In genomic region chr10:112082134-112082533, GRCh38 we compare ENCODE assay signal across 21 cellular contexts.
DNase-seq lines count a peak whose midpoint lies in the region; ATAC-seq and TF ChIP-seq lines count a peak whose summit lies in the region.
"Had no signal": no experiment of that assay in that cellular context is flagged by ENCODE, and none has a peak within 500 bp of the region (broad histone marks: within the 10 kb centered on the region; RNA-seq: fewer than 3 reads in every experiment).

No MANE protein-coding gene starts in this region.

- no peak for ATAC-seq in GM21619 (IDR thresholded peaks at IDR 0.05; ENCODE audit: unreplicated experiment)
- ATAC-seq: body of pancreas, PC-3 had no signal

- no peaks in the 10 kb centered on the region for H3K4me1 Mint-ChIP-seq in CD14-positive monocyte
- no peaks in the 10 kb centered on the region for H3K4me1 Mint-ChIP-seq in CD4-positive, alpha-beta memory T cell
- H3K4me1 Mint-ChIP-seq: activated CD4-positive, alpha-beta T cell treated with anti-CD3 and anti-CD28 coated beads, Interleukin-2, amount 10 ng/mL, durations not matched to agents 24 days and 14 days had no signal

- no peaks in the 10 kb centered on the region for H3K9me3 ChIP-seq in CD4-positive, alpha-beta memory T cell (ENCODE audit: control insufficient read depth in 1 of 2, low read length in 2 of 2)
- H3K9me3 ChIP-seq: BLaER1 treated with 17β-estradiol and CSF1 and Interleukin-3, amounts not matched to agents 10 nM and 100 nM; body of pancreas; esophagus squamous epithelium; sigmoid colon had no signal

- H3K27me3 Mint-ChIP-seq in CD14-positive monocyte (ENCODE audit: low read depth in 3 of 3) = peaks cover 0 to 5% (median 0%) of the 10 kb centered on the region in 3 donors
- peaks cover 11 to 17% of the 10 kb centered on the region in 2 donors for H3K27me3 Mint-ChIP-seq in CD4-positive, alpha-beta memory T cell
- H3K27me3 Mint-ChIP-seq: activated CD4-positive, alpha-beta T cell treated with anti-CD3 and anti-CD28 coated beads, Interleukin-2, amount 10 ng/mL, durations not matched to agents 24 days and 14 days had no signal

- TF ChIP-seq CTCF in C4-2B (conservative IDR thresholded peaks at IDR 0.05) (peak; percentile 21), LNCaP clone FGC (IDR thresholded peaks at IDR 0.05; ENCODE audit: control insufficient read depth, extremely low read depth, insufficient read depth) (0 out of 2 replicates have a peak, but pooled peaks have one; percentile 15), RWPE1 (conservative IDR thresholded peaks at IDR 0.05; ENCODE audit: low read depth) (no peak), CD14-positive monocyte (IDR thresholded peaks at IDR 0.05) (no peak)

- CTCF ChIA-PET in RWPE1 (lab: Yijun Ruan, JAX) = no interaction called here
- CTCF ChIA-PET in CD4-positive, alpha-beta memory T cell (lab: Charles Lee; ENCODE audit: partially characterized antibody) = no interaction called here

- intact Hi-C loops in CD14-positive monocyte (cut with micrococcal nuclease) = no loop called here
- intact Hi-C loops in CD4-positive, alpha-beta memory T cell (cut with micrococcal nuclease) = no loop called here

- H3K36me3 ChIP-seq in CD4-positive, alpha-beta memory T cell (ENCODE audit: insufficient read depth, low read length) = no peaks in the 10 kb centered on the region
- H3K36me3 ChIP-seq: BLaER1 treated with 17β-estradiol and CSF1 and Interleukin-3, amounts not matched to agents 10 nM and 100 nM; esophagus squamous epithelium; sigmoid colon had no signal

- peak overlapping the region; percentile 42 for H3K27ac ChIP-seq in C4-2B
- H3K27ac ChIP-seq in RWPE1 = no peak overlapping the region
- H3K27ac ChIP-seq in CD4-positive, alpha-beta memory T cell (ENCODE audit: low read depth, low read length) = no peak overlapping the region
- H3K27ac ChIP-seq: BLaER1 treated with 17β-estradiol and CSF1 and Interleukin-3, amounts not matched to agents 10 nM and 100 nM; body of pancreas; esophagus squamous epithelium had no signal

- no peak overlapping the region for H3K4me3 Mint-ChIP-seq in CD14-positive monocyte
- no peak overlapping the region for H3K4me3 Mint-ChIP-seq in CD4-positive, alpha-beta memory T cell
- H3K4me3 Mint-ChIP-seq: activated CD4-positive, alpha-beta T cell treated with anti-CD3 and anti-CD28 coated beads, Interleukin-2, amount 10 ng/mL, durations not matched to agents 24 days and 14 days; activated naive CD4-positive, alpha-beta T cell treated with anti-CD3 and anti-CD28 coated beads for 36 hours had no signal

- H3K36me3 Mint-ChIP-seq in CD14-positive monocyte = no peaks in the 10 kb centered on the region
- no peaks in the 10 kb centered on the region for H3K36me3 Mint-ChIP-seq in CD4-positive, alpha-beta memory T cell

- DNase-seq in LNCaP clone FGC (ENCODE audit: low read depth) (no peak), astrocyte of the hippocampus (ENCODE audit: low read depth, low spot score) (peak; percentile 12), medulla oblongata (ENCODE audit: extremely low spot score) (peak; percentile 9), RWPE1 (ENCODE audit: low spot score) (no peak), CD14-positive monocyte (ENCODE audit: low spot score) (no peak)
- DNase-seq in CD4-positive, alpha-beta memory T cell = no peak
- DNase-seq: activated CD4-positive, alpha-beta T cell treated with anti-CD3 and anti-CD28 coated beads, Interleukin-2, amount 10 ng/mL, durations not matched to agents 24 days and 14 days; activated naive CD4-positive, alpha-beta T cell treated with anti-CD3 and anti-CD28 coated beads for 36 hours; EL; esophagus squamous epithelium; midbrain; NCI-H1092; NCI-H510A; PC-3; sigmoid colon; stimulated activated CD4-positive, alpha-beta T cell treated with anti-CD3 and anti-CD28 coated beads, Interleukin-4, amount 100 ng/mL, for 24 hours; stimulated activated CD8-positive, alpha-beta memory T cell treated with anti-CD3 and anti-CD28 coated beads, Interleukin-4, amount 100 ng/mL, for 48 hours had no signal

- peaks cover 0 to 2% (median 0%) of the 10 kb centered on the region in 7 donors for H3K9me3 Mint-ChIP-seq in CD14-positive monocyte
- no peaks in the 10 kb centered on the region for H3K9me3 Mint-ChIP-seq in CD4-positive, alpha-beta memory T cell
- H3K9me3 Mint-ChIP-seq: activated CD4-positive, alpha-beta T cell treated with anti-CD3 and anti-CD28 coated beads, Interleukin-2, amount 10 ng/mL, durations not matched to agents 24 days and 14 days; activated naive CD4-positive, alpha-beta T cell treated with anti-CD3 and anti-CD28 coated beads for 36 hours had no signal

- POLR2A ChIA-PET in RWPE1 (lab: Yijun Ruan, JAX; ENCODE audit: low non-redundant PET) = no interaction called here
- POLR2A ChIA-PET in CD4-positive, alpha-beta memory T cell (lab: Charles Lee; ENCODE audit: partially characterized antibody) = no interaction called here

- H3K27ac Mint-ChIP-seq in CD14-positive monocyte = no peak overlapping the region
- H3K27ac Mint-ChIP-seq in CD4-positive, alpha-beta memory T cell = no peak overlapping the region
- H3K27ac Mint-ChIP-seq: activated CD4-positive, alpha-beta T cell treated with anti-CD3 and anti-CD28 coated beads, Interleukin-2, amount 10 ng/mL, durations not matched to agents 24 days and 14 days; activated naive CD4-positive, alpha-beta T cell treated with anti-CD3 and anti-CD28 coated beads for 36 hours had no signal

- H3K4me3 ChIP-seq in LNCaP clone FGC (ENCODE audit: low read depth, low read length) = no peak overlapping the region
- no peak overlapping the region for H3K4me3 ChIP-seq in CD4-positive, alpha-beta memory T cell (ENCODE audit: low read length in 2 of 2)
- H3K4me3 ChIP-seq: BLaER1 treated with 17β-estradiol and CSF1 and Interleukin-3, amounts not matched to agents 10 nM and 100 nM; body of pancreas; esophagus squamous epithelium; sigmoid colon had no signal

- H3K27me3 ChIP-seq in CD4-positive, alpha-beta memory T cell (ENCODE audit: insufficient read depth, low read length) = no peaks in the 10 kb centered on the region
- H3K27me3 ChIP-seq: BLaER1 treated with 17β-estradiol and CSF1 and Interleukin-3, amounts not matched to agents 10 nM and 100 nM; body of pancreas; esophagus squamous epithelium; sigmoid colon had no signal

- no peaks in the 10 kb centered on the region for H3K4me1 ChIP-seq in CD4-positive, alpha-beta memory T cell (ENCODE audit: insufficient read depth, low read length)
- H3K4me1 ChIP-seq: body of pancreas had no signal

Comparison
In these comparisons a context has a peak if more than half of its experiments do, and no peak if none do; other contexts are left out.
1. CTCF ChIP-seq: peak in C4-2B (single experiment) and LNCaP clone FGC (single experiment); none in RWPE1 (single experiment) and CD14-positive monocyte (single experiment).
2. DNase-seq: peak in astrocyte of the hippocampus (single experiment) and medulla oblongata (single experiment); none in LNCaP clone FGC (single experiment), RWPE1 (single experiment), CD14-positive monocyte (single experiment) and CD4-positive, alpha-beta memory T cell (0 of 5).